26 cellular contexts compared by ENCODE assay signal in the genomic region with DNA sequence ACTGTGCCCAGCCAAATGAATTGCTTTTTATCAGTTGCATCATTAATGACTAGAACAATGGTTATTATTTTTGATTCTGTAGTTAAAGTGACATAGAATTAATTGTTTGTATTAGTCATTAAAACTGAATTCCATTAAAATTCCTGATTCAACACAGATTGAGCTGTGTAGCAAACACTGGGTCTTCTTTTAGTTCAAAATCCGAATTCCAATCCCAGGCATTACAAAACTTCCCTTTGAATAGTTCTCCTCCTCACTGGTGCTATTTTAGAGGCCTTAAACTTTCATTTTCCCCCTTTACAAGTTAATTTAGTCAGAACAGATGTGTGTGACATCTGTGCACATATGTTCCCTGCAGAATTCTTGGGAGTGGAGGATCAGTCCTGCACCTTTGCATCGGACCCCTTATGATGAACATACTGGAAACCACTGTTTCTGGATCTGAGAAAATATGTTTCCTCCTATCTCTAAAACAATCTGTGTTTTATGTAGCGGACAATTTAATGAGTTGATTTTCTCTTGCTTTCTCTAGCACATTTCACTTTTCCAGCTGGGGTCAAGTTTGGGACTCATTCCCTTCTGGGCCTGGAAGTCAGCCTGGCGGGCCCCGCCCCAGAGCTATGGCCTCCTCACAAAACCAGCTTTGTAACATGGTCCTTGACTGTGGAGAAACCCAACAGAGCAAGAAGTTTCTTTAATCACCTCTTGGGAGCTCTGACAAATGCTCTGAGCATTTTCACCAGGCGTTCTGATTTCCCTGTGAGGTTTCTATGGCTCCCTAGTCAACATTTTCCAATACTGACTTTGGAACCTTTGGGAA.
DNase-seq lines count a peak whose midpoint lies in the region; ATAC-seq and TF ChIP-seq lines count a peak whose summit lies in the region.
"Had no signal": no experiment of that assay in that cellular context is flagged by ENCODE, and none has a peak within 500 bp of the region (broad histone marks: within the 10 kb centered on the region; RNA-seq: fewer than 3 reads in every experiment).

No MANE protein-coding gene starts in this region.

- H3K36me3 Mint-ChIP-seq in natural killer cell treated with Interleukin-12 subunit alpha and Interleukin-12 subunit beta and Interleukin-15 and Interleukin-18, amount 100 ng/mL, for 72 hours = no peaks in the 10 kb centered on the region
- H3K36me3 Mint-ChIP-seq: CD8-positive, alpha-beta memory T cell had no signal

- no peak overlapping the region for H3K27ac Mint-ChIP-seq in natural killer cell treated with Interleukin-12 subunit alpha and Interleukin-12 subunit beta and Interleukin-15 and Interleukin-18, amount 100 ng/mL, for 72 hours
- H3K27ac Mint-ChIP-seq: GM23338 had no signal

- H3K36me3 ChIP-seq in heart left ventricle = no peaks in the 10 kb centered on the region
- H3K36me3 ChIP-seq in aorta (ENCODE audit: control insufficient read depth in 1 of 2, insufficient read depth in 2 of 2, low read length in 1 of 2) = no peaks in the 10 kb centered on the region
- no peaks in the 10 kb centered on the region for H3K36me3 ChIP-seq in testis (ENCODE audit: low read depth, missing control alignments)
- H3K36me3 ChIP-seq: Peyer's patch had no signal

- H3K27ac ChIP-seq in heart left ventricle = peak overlapping the region in 1 of 12 donors; percentile 32
- H3K27ac ChIP-seq in aorta (ENCODE audit: low read depth in 1 of 2, low read length in 2 of 2) = no peak overlapping the region
- H3K27ac ChIP-seq in testis = no peak overlapping the region
- no peak overlapping the region for H3K27ac ChIP-seq in coronary artery
- H3K27ac ChIP-seq: C4-2B, HL-60, Peyer's patch had no signal

- no peak overlapping the region for H3K4me3 Mint-ChIP-seq in natural killer cell treated with Interleukin-12 subunit alpha and Interleukin-12 subunit beta and Interleukin-15 and Interleukin-18, amount 100 ng/mL, for 72 hours
- H3K4me3 Mint-ChIP-seq: CD8-positive, alpha-beta memory T cell; GM23338 had no signal

- TF ChIP-seq POLR2A in heart left ventricle (IDR thresholded peaks at IDR 0.05) (no peak), testis (IDR thresholded peaks at IDR 0.05) (no peak)

- ATAC-seq in heart left ventricle (peak; percentile 37 to 60 (median 55)), aorta (ENCODE audit: low FRiP score) (peak; percentile 38)
- no peak for ATAC-seq in natural killer cell treated with Interleukin-12 subunit alpha and Interleukin-12 subunit beta and Interleukin-15 and Interleukin-18, amount 100 ng/mL, for 72 hours
- ATAC-seq: GM12878, GM23338, HepG2 had no signal

- H3K27me3 ChIP-seq in heart left ventricle = peaks cover 0 to 3% (median 0%) of the 10 kb centered on the region in 9 donors
- H3K27me3 ChIP-seq in aorta (ENCODE audit: control insufficient read depth in 1 of 2, insufficient read depth in 2 of 2, low read length in 1 of 2) = peaks cover 0 to 1% of the 10 kb centered on the region in 2 donors
- no peaks in the 10 kb centered on the region for H3K27me3 ChIP-seq in testis
- H3K27me3 ChIP-seq: Peyer's patch had no signal

- H3K9me3 ChIP-seq in heart left ventricle = no peaks in the 10 kb centered on the region
- peaks cover 1% of the 10 kb centered on the region for H3K9me3 ChIP-seq in aorta (ENCODE audit: control insufficient read depth, low read length)
- no peaks in the 10 kb centered on the region for H3K9me3 ChIP-seq in testis
- H3K9me3 ChIP-seq: Peyer's patch had no signal

- peaks cover 9 to 10% of the 10 kb centered on the region in 2 donors for H3K27me3 Mint-ChIP-seq in natural killer cell treated with Interleukin-12 subunit alpha and Interleukin-12 subunit beta and Interleukin-15 and Interleukin-18, amount 100 ng/mL, for 72 hours

- DNase-seq in heart left ventricle (no peak), cardiac septum (ENCODE audit: low spot score) (no peak), fibroblast of villous mesenchyme (ENCODE audit: low read depth) (peak; percentile 10), left kidney (ENCODE audit: low read depth, low spot score) (peak; percentile 59), aorta (no peak), testis (no peak), coronary artery (ENCODE audit: low spot score) (no peak)
- no peak for DNase-seq in natural killer cell treated with Interleukin-12 subunit alpha and Interleukin-12 subunit beta and Interleukin-15 and Interleukin-18, amount 100 ng/mL, for 72 hours (ENCODE audit: low spot score)
- DNase-seq: AML-193; CD8-positive, alpha-beta memory T cell; DMS79; HCEC 1CT; KBM-7; NCI-H1092; NCI-H1436; NCI-H1930; NCI-H2227 treated with DMSO at 0.1 percent for 48 hours; NCI-H510A treated with DMSO at 0.1 percent for 48 hours; NCI-H748 treated with DMSO at 0.1 percent for 48 hours; NK-92 treated with Interleukin-12 subunit alpha and Interleukin-12 subunit beta, amount 100 ng/mL, for 24 hours; Peyer's patch had no signal

- no peak overlapping the region for H3K4me3 ChIP-seq in heart left ventricle
- no peak overlapping the region for H3K4me3 ChIP-seq in fibroblast of villous mesenchyme (ENCODE audit: low read depth, low read length)
- H3K4me3 ChIP-seq in aorta (ENCODE audit: low read length in 2 of 2) = no peak overlapping the region
- no peak overlapping the region for H3K4me3 ChIP-seq in testis
- no peak overlapping the region for H3K4me3 ChIP-seq in coronary artery
- H3K4me3 ChIP-seq: GM12878, GM23338, Peyer's patch had no signal

- TF ChIP-seq CTCF in heart left ventricle (IDR thresholded peaks at IDR 0.05) = no peak
- TF ChIP-seq CTCF in fibroblast of villous mesenchyme (IDR thresholded peaks at IDR 0.05; ENCODE audit: insufficient read depth, low read depth, low read length) = no peak
- TF ChIP-seq CTCF in testis (IDR thresholded peaks at IDR 0.05) = no peak
- no peak for TF ChIP-seq CTCF in coronary artery (IDR thresholded peaks at IDR 0.05)

- no peaks in the 10 kb centered on the region for H3K4me1 ChIP-seq in heart left ventricle
- H3K4me1 ChIP-seq in aorta (ENCODE audit: control insufficient read depth in 1 of 2, insufficient read depth in 2 of 2, low read length in 2 of 2) = no peaks in the 10 kb centered on the region
- no peaks in the 10 kb centered on the region for H3K4me1 ChIP-seq in testis
- H3K4me1 ChIP-seq: Peyer's patch had no signal

- H3K9me3 Mint-ChIP-seq in natural killer cell treated with Interleukin-12 subunit alpha and Interleukin-12 subunit beta and Interleukin-15 and Interleukin-18, amount 100 ng/mL, for 72 hours = no peaks in the 10 kb centered on the region
- H3K9me3 Mint-ChIP-seq: GM23338 had no signal

- 69 to 82% (median 78%) methylated on average over 6 of the region's 6 CpGs for WGBS in heart left ventricle, 4 donors
- WGBS in aorta, 2 donors = 76% methylated on average over 6 of the region's 6 CpGs
- WGBS in testis, 2 donors = 80 to 93% methylated on average over 6 of the region's 6 CpGs

- no peaks in the 10 kb centered on the region for H3K4me1 Mint-ChIP-seq in natural killer cell treated with Interleukin-12 subunit alpha and Interleukin-12 subunit beta and Interleukin-15 and Interleukin-18, amount 100 ng/mL, for 72 hours (ENCODE audit: low read depth in 2 of 2)
- H3K4me1 Mint-ChIP-seq: CD8-positive, alpha-beta memory T cell; GM23338 had no signal

- intact Hi-C loops in heart left ventricle (cut with DNase I) = no loop called here
- intact Hi-C loops in cardiac septum (cut with DNase I) = no loop called here
- intact Hi-C loops in aorta (cut with DNase I) = no loop called here
- intact Hi-C loops in testis (cut with DNase I; ENCODE audit: low total_unique reads) = no loop called here

Comparison
In these comparisons a context has a peak if more than half of its experiments do, and no peak if none do; other contexts are left out.
1. ATAC-seq: peak in heart left ventricle (4 of 4) and aorta (single experiment); none in natural killer cell treated with Interleukin-12 subunit alpha and Interleukin-12 subunit beta and Interleukin-15 and Interleukin-18, amount 100 ng/mL, for 72 hours (0 of 2).
2. DNase-seq: peak in fibroblast of villous mesenchyme (single experiment) and left kidney (single experiment); none in heart left ventricle (0 of 5), cardiac septum (single experiment), aorta (0 of 2), testis (single experiment), coronary artery (single experiment) and natural killer cell treated with Interleukin-12 subunit alpha and Interleukin-12 subunit beta and Interleukin-15 and Interleukin-18, amount 100 ng/mL, for 72 hours (single experiment).